ENCODE assay signal across 1 cellular context in genomic region chr12:33654313-33654712, GRCh38.
A peak's percentile ranks its signal among the peaks of the same experiment; 100 is the strongest.
TF ChIP-seq lines count a peak whose summit lies in the region.

No MANE protein-coding gene starts in this region.

TF ChIP-seq in K562, 482 proteins besides CTCF, POLR2A, EP300 and RAD21 (continued from another document):
- TF ChIP-seq CEBPZ (IDR thresholded peaks at IDR 0.05; ENCODE audit: borderline replicate concordance, low read depth, low read length): no peak
- no peak for TF ChIP-seq ZNF133 (CRISPR knock-in tag; IDR thresholded peaks at IDR 0.05)
- TF ChIP-seq, protein P1, sequence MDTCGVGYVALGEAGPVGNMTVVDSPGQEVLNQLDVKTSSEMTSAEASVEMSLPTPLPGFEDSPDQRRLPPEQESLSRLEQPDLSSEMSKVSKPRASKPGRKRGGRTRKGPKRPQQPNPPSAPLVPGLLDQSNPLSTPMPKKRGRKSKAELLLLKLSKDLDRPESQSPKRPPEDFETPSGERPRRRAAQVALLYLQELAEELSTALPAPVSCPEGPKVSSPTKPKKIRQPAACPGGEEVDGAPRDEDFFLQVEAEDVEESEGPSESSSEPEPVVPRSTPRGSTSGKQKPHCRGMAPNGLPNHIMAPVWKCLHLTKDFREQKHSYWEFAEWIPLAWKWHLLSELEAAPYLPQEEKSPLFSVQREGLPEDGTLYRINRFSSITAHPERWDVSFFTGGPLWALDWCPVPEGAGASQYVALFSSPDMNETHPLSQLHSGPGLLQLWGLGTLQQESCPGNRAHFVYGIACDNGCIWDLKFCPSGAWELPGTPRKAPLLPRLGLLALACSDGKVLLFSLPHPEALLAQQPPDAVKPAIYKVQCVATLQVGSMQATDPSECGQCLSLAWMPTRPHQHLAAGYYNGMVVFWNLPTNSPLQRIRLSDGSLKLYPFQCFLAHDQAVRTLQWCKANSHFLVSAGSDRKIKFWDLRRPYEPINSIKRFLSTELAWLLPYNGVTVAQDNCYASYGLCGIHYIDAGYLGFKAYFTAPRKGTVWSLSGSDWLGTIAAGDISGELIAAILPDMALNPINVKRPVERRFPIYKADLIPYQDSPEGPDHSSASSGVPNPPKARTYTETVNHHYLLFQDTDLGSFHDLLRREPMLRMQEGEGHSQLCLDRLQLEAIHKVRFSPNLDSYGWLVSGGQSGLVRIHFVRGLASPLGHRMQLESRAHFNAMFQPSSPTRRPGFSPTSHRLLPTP (IDR thresholded peaks at IDR 0.05; ENCODE audit: borderline replicate concordance, extremely low read depth, insufficient read length): no peak
- no peak for TF ChIP-seq TSHZ1 (CRISPR knock-in tag; IDR thresholded peaks at IDR 0.05)
- TF ChIP-seq HDAC6 (IDR thresholded peaks at IDR 0.05; ENCODE audit: low read depth, low read length): no peak
- TF ChIP-seq NFE2L1 (tag; IDR thresholded peaks at IDR 0.05; ENCODE audit: borderline replicate concordance, low read depth): peak; percentile 70
- no peak for TF ChIP-seq NCOR1 (IDR thresholded peaks at IDR 0.05)
- no peak for TF ChIP-seq ZNF445 (CRISPR knock-in tag; IDR thresholded peaks at IDR 0.05; ENCODE audit: low read depth)
- TF ChIP-seq CHAMP1 (IDR thresholded peaks at IDR 0.05): no peak
- no peak for TF ChIP-seq THRB (CRISPR knock-in tag; conservative IDR thresholded peaks at IDR 0.05)
- TF ChIP-seq NFE2 (IDR thresholded peaks at IDR 0.05; ENCODE audit: low read depth): peak; percentile 79
- TF ChIP-seq TEAD4 (IDR thresholded peaks at IDR 0.05; ENCODE audit: low read length): no peak
- no peak for TF ChIP-seq TEAD4 (CRISPR knock-in tag; IDR thresholded peaks at IDR 0.05; ENCODE audit: borderline replicate concordance)
- TF ChIP-seq EHMT2 (IDR thresholded peaks at IDR 0.05): peak; percentile 67; the same call in 1 of the 2 replicates
- TF ChIP-seq MAFF (IDR thresholded peaks at IDR 0.05; ENCODE audit: low read length): peak; percentile 63; the same call in 1 of the 2 replicates
- no peak for TF ChIP-seq BDP1 (IDR thresholded peaks at IDR 0.05; ENCODE audit: insufficient read depth, insufficient read length)
- TF ChIP-seq, protein P2, sequence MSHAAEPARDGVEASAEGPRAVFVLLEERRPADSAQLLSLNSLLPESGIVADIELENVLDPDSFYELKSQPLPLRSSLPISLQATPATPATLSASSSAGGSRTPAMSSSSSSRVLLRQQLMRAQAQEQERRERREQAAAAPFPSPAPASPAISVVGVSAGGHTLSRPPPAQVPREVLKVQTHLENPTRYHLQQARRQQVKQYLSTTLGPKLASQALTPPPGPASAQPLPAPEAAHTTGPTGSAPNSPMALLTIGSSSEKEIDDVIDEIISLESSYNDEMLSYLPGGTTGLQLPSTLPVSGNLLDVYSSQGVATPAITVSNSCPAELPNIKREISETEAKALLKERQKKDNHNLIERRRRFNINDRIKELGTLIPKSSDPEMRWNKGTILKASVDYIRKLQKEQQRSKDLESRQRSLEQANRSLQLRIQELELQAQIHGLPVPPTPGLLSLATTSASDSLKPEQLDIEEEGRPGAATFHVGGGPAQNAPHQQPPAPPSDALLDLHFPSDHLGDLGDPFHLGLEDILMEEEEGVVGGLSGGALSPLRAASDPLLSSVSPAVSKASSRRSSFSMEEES (CRISPR knock-in tag; IDR thresholded peaks at IDR 0.05): no peak
- TF ChIP-seq, protein P3, sequence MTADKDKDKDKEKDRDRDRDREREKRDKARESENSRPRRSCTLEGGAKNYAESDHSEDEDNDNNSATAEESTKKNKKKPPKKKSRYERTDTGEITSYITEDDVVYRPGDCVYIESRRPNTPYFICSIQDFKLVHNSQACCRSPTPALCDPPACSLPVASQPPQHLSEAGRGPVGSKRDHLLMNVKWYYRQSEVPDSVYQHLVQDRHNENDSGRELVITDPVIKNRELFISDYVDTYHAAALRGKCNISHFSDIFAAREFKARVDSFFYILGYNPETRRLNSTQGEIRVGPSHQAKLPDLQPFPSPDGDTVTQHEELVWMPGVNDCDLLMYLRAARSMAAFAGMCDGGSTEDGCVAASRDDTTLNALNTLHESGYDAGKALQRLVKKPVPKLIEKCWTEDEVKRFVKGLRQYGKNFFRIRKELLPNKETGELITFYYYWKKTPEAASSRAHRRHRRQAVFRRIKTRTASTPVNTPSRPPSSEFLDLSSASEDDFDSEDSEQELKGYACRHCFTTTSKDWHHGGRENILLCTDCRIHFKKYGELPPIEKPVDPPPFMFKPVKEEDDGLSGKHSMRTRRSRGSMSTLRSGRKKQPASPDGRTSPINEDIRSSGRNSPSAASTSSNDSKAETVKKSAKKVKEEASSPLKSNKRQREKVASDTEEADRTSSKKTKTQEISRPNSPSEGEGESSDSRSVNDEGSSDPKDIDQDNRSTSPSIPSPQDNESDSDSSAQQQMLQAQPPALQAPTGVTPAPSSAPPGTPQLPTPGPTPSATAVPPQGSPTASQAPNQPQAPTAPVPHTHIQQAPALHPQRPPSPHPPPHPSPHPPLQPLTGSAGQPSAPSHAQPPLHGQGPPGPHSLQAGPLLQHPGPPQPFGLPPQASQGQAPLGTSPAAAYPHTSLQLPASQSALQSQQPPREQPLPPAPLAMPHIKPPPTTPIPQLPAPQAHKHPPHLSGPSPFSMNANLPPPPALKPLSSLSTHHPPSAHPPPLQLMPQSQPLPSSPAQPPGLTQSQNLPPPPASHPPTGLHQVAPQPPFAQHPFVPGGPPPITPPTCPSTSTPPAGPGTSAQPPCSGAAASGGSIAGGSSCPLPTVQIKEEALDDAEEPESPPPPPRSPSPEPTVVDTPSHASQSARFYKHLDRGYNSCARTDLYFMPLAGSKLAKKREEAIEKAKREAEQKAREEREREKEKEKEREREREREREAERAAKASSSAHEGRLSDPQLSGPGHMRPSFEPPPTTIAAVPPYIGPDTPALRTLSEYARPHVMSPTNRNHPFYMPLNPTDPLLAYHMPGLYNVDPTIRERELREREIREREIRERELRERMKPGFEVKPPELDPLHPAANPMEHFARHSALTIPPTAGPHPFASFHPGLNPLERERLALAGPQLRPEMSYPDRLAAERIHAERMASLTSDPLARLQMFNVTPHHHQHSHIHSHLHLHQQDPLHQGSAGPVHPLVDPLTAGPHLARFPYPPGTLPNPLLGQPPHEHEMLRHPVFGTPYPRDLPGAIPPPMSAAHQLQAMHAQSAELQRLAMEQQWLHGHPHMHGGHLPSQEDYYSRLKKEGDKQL (CRISPR knock-in tag; IDR thresholded peaks at IDR 0.05; ENCODE audit: borderline replicate concordance): no peak
- no peak for TF ChIP-seq ZNF224 (CRISPR knock-in tag; IDR thresholded peaks at IDR 0.05)
- TF ChIP-seq SUPT5H (IDR thresholded peaks at IDR 0.05): no peak
- peak; percentile 89 for TF ChIP-seq ZNF316 (IDR thresholded peaks at IDR 0.05)
- no peak for TF ChIP-seq IRF2 (CRISPR knock-in tag; IDR thresholded peaks at IDR 0.05)
- no peak for TF ChIP-seq ZNF695 (CRISPR knock-in tag; IDR thresholded peaks at IDR 0.05)
- no peak for TF ChIP-seq NFRKB (IDR thresholded peaks at IDR 0.05; ENCODE audit: low read depth)
- peak; percentile 34; the same call in 1 of the 2 replicates for TF ChIP-seq ARID1B (IDR thresholded peaks at IDR 0.05)
- no peak for TF ChIP-seq MTA2 (IDR thresholded peaks at IDR 0.05; ENCODE audit: low read depth)
- peak; percentile 91 for TF ChIP-seq MAFG (tag; conservative IDR thresholded peaks at IDR 0.05)
- TF ChIP-seq XRCC3 (IDR thresholded peaks at IDR 0.05): no peak
- TF ChIP-seq DPF2 (IDR thresholded peaks at IDR 0.05): peak; percentile 33; the same call in 1 of the 2 replicates
- TF ChIP-seq BCL6 (CRISPR knock-in tag; IDR thresholded peaks at IDR 0.05): no peak
- TF ChIP-seq TRIM24 (IDR thresholded peaks at IDR 0.05): 0 out of 4 replicates have a peak, but pooled peaks of 1 of the 2 experiments have one; percentile 26
